1 cellular context compared by ENCODE assay signal in the genomic region with DNA sequence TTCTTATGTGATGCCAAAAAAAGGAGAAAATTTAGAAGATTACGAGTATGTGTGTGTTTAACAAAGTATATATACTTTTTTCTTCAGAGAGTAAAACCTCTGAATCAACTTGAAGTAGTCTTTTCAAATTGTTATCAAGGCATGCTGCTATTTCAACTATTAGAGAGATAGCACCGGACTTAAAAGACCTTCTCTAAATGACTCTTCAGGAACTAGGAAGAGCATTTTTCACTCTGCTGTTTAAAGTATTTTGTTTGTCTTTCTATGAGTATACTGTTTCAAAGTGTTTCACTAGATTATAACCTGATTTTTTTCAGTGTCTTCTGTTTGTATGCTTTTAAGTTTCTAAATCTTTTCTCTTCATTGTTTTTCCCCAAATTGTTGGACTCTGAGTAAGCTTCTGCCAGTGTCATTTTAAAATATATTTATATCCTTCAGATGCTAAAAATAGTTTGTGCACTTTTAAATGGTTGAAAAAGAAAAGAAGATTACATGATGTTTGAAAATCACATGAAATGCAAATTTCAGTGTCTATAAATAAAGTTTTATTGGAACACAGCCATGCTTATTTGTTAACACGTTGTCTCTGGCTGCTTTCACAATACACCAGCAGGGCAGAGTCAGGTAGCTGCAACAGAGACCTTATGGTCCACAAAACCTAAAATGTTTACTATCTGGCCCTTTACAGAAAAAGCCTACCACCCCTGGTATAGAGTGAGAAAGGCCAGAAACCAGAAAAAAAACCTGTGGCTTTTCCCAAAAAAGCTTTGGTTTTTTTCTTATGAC.
TF ChIP-seq lines count a peak whose summit lies in the region.

No MANE protein-coding gene starts in this region.

TF ChIP-seq in K562, 482 proteins besides CTCF, POLR2A, EP300 and RAD21 (continued from another document):
- TF ChIP-seq, protein P1, sequence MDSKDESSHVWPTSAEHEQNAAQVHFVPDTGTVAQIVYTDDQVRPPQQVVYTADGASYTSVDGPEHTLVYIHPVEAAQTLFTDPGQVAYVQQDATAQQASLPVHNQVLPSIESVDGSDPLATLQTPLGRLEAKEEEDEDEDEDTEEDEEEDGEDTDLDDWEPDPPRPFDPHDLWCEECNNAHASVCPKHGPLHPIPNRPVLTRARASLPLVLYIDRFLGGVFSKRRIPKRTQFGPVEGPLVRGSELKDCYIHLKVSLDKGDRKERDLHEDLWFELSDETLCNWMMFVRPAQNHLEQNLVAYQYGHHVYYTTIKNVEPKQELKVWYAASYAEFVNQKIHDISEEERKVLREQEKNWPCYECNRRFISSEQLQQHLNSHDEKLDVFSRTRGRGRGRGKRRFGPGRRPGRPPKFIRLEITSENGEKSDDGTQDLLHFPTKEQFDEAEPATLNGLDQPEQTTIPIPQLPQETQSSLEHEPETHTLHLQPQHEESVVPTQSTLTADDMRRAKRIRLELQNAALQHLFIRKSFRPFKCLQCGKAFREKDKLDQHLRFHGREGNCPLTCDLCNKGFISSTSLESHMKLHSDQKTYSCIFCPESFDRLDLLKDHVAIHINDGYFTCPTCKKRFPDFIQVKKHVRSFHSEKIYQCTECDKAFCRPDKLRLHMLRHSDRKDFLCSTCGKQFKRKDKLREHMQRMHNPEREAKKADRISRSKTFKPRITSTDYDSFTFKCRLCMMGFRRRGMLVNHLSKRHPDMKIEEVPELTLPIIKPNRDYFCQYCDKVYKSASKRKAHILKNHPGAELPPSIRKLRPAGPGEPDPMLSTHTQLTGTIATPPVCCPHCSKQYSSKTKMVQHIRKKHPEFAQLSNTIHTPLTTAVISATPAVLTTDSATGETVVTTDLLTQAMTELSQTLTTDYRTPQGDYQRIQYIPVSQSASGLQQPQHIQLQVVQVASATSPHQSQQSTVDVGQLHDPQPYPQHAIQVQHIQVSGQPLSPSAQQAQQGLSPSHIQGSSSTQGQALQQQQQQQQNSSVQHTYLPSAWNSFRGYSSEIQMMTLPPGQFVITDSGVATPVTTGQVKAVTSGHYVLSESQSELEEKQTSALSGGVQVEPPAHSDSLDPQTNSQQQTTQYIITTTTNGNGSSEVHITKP (IDR thresholded peaks at IDR 0.05; ENCODE audit: partially characterized antibody), result no peak
